In genomic region chr6:108650781-108651180, GRCh38 we compare ENCODE assay signal across 1 cellular context.
TF ChIP-seq lines count a peak whose summit lies in the region.

No MANE protein-coding gene starts in this region.

TF ChIP-seq in WTC11, 78 proteins besides CTCF, POLR2A, EP300 and RAD21 (continued from another document):
- TF ChIP-seq ATF1 (CRISPR knock-in tag; IDR thresholded peaks at IDR 0.05) (no peak), IRF2 (CRISPR knock-in tag; IDR thresholded peaks at IDR 0.05; ENCODE audit: borderline replicate concordance, low read depth) (no peak)
- TF ChIP-seq, protein P1, sequence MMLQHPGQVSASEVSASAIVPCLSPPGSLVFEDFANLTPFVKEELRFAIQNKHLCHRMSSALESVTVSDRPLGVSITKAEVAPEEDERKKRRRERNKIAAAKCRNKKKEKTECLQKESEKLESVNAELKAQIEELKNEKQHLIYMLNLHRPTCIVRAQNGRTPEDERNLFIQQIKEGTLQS (CRISPR knock-in tag; conservative IDR thresholded peaks at IDR 0.05), result no peak
